1 cellular context compared by ENCODE assay signal in the genomic region with DNA sequence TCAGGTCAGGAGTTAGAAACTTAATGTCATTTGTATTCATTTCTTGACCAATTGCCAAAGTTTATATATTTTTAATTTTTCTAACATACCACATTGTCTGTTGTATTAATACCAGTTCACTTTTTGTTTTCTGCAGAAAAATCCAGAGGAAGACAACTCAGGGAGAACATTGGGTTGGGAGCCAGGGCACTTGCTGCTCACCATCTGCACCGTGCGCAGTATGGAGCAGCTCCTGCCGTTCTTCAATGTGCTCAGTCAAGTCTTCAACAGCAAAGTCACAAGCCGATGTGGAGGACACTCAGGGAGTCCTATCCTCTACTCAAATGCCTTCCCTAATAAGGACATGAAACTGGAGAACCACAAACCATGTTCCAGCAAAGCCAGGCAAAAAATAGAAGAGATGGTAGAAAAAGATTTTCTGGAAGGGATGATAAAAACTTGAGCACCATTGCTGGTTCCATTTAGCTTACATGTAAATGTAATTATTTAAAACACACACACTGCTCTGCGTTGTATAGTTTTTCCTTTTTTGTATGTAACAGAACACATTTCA.
A peak's percentile ranks its signal among the peaks of the same experiment; 100 is the strongest.
TF ChIP-seq lines count a peak whose summit lies in the region.

No MANE protein-coding gene starts in this region.

TF ChIP-seq in H1, 55 proteins besides CTCF, POLR2A, EP300 and RAD21:
- TF ChIP-seq SRF (IDR thresholded peaks at IDR 0.05; ENCODE audit: low read depth, low read length) (peak; percentile 61), KDM5A (IDR thresholded peaks at IDR 0.05; ENCODE audit: low read length) (no peak)
TF ChIP-seq in H1: peak in this region for 1.
